Comparison of ENCODE assay signal across 9 cellular contexts in genomic region chr2:173184031-173185004, GRCh38.
DNase-seq lines count a peak whose midpoint lies in the region; ATAC-seq and TF ChIP-seq lines count a peak whose summit lies in the region.
"Had no signal": no experiment of that assay in that cellular context is flagged by ENCODE, and none has a peak within 500 bp of the region (broad histone marks: within the 10 kb centered on the region; RNA-seq: fewer than 3 reads in every experiment).

No MANE protein-coding gene starts in this region.

- POLR2A ChIA-PET in activated CD4-positive, alpha-beta memory T cell treated with anti-CD3 and anti-CD28 coated beads for 36 hours (lab: Charles Lee) = no interaction called here

- H3K36me3 Mint-ChIP-seq in activated CD4-positive, alpha-beta memory T cell treated with anti-CD3 and anti-CD28 coated beads for 36 hours = no peaks in the 10 kb centered on the region

- DNase-seq in ELR (ENCODE audit: low read depth) (peak; percentile 99), foreskin fibroblast (peak; percentile 97 to 98), pulmonary artery endothelial cell (ENCODE audit: low read depth, low spot score) (peak; percentile 27), SIG-M5 (lab: John Stamatoyannopoulos, UW) (no peak)
- no peak for DNase-seq in activated CD4-positive, alpha-beta memory T cell treated with anti-CD3 and anti-CD28 coated beads for 36 hours
- DNase-seq: activated T-cell treated with anti-CD3 and anti-CD28 coated beads, Interleukin-2, amount 50 U/mL, for 24 hours had no signal

- no peak overlapping the region for H3K4me3 Mint-ChIP-seq in activated CD4-positive, alpha-beta memory T cell treated with anti-CD3 and anti-CD28 coated beads for 36 hours
- H3K4me3 Mint-ChIP-seq: activated T-cell treated with anti-CD3 and anti-CD28 coated beads, Interleukin-2, amount 50 U/mL, for 24 hours had no signal

- no peaks in the 10 kb centered on the region for H3K9me3 Mint-ChIP-seq in activated CD4-positive, alpha-beta memory T cell treated with anti-CD3 and anti-CD28 coated beads for 36 hours

- no peak overlapping the region for H3K27ac Mint-ChIP-seq in activated CD4-positive, alpha-beta memory T cell treated with anti-CD3 and anti-CD28 coated beads for 36 hours
- H3K27ac Mint-ChIP-seq: activated T-cell treated with anti-CD3 and anti-CD28 coated beads, Interleukin-2, amount 50 U/mL, for 24 hours had no signal

- intact Hi-C loops in activated CD4-positive, alpha-beta memory T cell treated with anti-CD3 and anti-CD28 coated beads for 36 hours (cut with micrococcal nuclease) = no loop called here

- peak; percentile 98 for ATAC-seq in SK-N-SH treated with all-trans-retinoic acid at 6 μM for 48 hours
- ATAC-seq in HG02981 (IDR thresholded peaks at IDR 0.05; ENCODE audit: unreplicated experiment) = no peak
- no peak for ATAC-seq in GM21576 (IDR thresholded peaks at IDR 0.05; ENCODE audit: unreplicated experiment)

- CTCF ChIA-PET in activated CD4-positive, alpha-beta memory T cell treated with anti-CD3 and anti-CD28 coated beads for 36 hours (lab: Charles Lee) = interaction anchor here (1.6 kb wide), 1 partner anchor 156 kb away, joined by 4 read pairs; no protein-coding TSS in a partner anchor

- peaks cover 2% of the 10 kb centered on the region for H3K27me3 Mint-ChIP-seq in activated CD4-positive, alpha-beta memory T cell treated with anti-CD3 and anti-CD28 coated beads for 36 hours

- no peaks in the 10 kb centered on the region for H3K4me1 Mint-ChIP-seq in activated CD4-positive, alpha-beta memory T cell treated with anti-CD3 and anti-CD28 coated beads for 36 hours (ENCODE audit: low read depth)

- no peak overlapping the region for H3K4me3 ChIP-seq in foreskin fibroblast (ENCODE audit: low read depth in 1 of 2, low read length in 2 of 2)

- no peak for TF ChIP-seq CTCF in foreskin fibroblast (IDR thresholded peaks at IDR 0.05; ENCODE audit: low read depth, low read length)

TF ChIP-seq in SK-N-SH treated with all-trans-retinoic acid at 6 μM for 48 hours, 23 proteins besides CTCF, POLR2A, EP300 and RAD21:
- TF ChIP-seq ZFP3 (CRISPR knock-in tag; IDR thresholded peaks at IDR 0.05) = peak; percentile 52; the same call in 1 of the 2 replicates
- peak; percentile 57 for TF ChIP-seq ISL1 (CRISPR knock-in tag; IDR thresholded peaks at IDR 0.05)
- 0 out of 2 replicates have a peak, but pooled peaks have one; percentile 50 for TF ChIP-seq PATZ1 (CRISPR knock-in tag; IDR thresholded peaks at IDR 0.05; ENCODE audit: borderline replicate concordance)
- no peak for TF ChIP-seq ZNF8 (CRISPR knock-in tag; IDR thresholded peaks at IDR 0.05)
- TF ChIP-seq CSDC2 (CRISPR knock-in tag; IDR thresholded peaks at IDR 0.05) = peak; percentile 86; the same call in 1 of the 2 replicates

Comparison
In these comparisons a context has a peak if more than half of its experiments do, and no peak if none do; other contexts are left out.
1. DNase-seq: peak in ELR (single experiment), foreskin fibroblast (2 of 2) and pulmonary artery endothelial cell (single experiment); none in SIG-M5 (single experiment) and activated CD4-positive, alpha-beta memory T cell treated with anti-CD3 and anti-CD28 coated beads for 36 hours (single experiment).